In genomic region chr6:20680697-20681165, GRCh38 we compare ENCODE assay signal across 11 cellular contexts.
DNase-seq lines count a peak whose midpoint lies in the region; ATAC-seq and TF ChIP-seq lines count a peak whose summit lies in the region.
"Had no signal": no experiment of that assay in that cellular context is flagged by ENCODE, and none has a peak within 500 bp of the region (broad histone marks: within the 10 kb centered on the region; RNA-seq: fewer than 3 reads in every experiment).

No MANE protein-coding gene starts in this region.

- no peak overlapping the region for H3K27ac ChIP-seq in colonic mucosa

- ATAC-seq in GM18502 (IDR thresholded peaks at IDR 0.05; ENCODE audit: poor library complexity, unreplicated experiment) (peak; percentile 79), GM21381 (IDR thresholded peaks at IDR 0.05; ENCODE audit: unreplicated experiment) (peak; percentile 72), HG03457 (IDR thresholded peaks at IDR 0.05; ENCODE audit: unreplicated experiment) (peak; percentile 59)
- ATAC-seq: WTC11 had no signal

- no peaks in the 10 kb centered on the region for H3K36me3 ChIP-seq in colonic mucosa
- H3K36me3 ChIP-seq: HAP-1 had no signal

- no peak for TF ChIP-seq CTCF in colonic mucosa (IDR thresholded peaks at IDR 0.05)

- H3K4me1 ChIP-seq in colonic mucosa, result no peaks in the 10 kb centered on the region

- H3K9ac ChIP-seq in colonic mucosa (ENCODE audit: low read depth in 2 of 2, low read length in 2 of 2), result no peak overlapping the region

- DNase-seq in fibroblast of gingiva (ENCODE audit: low read depth), result peak; percentile 20
- DNase-seq in colonic mucosa, result no peak
- DNase-seq in GM19240 (ENCODE audit: insufficient read length, low spot score), result no peak
- DNase-seq in NCI-H128 (lab: John Stamatoyannopoulos, UW; ENCODE audit: unreplicated experiment), result no peak
- DNase-seq in COLO668 (lab: John Stamatoyannopoulos, UW; ENCODE audit: unreplicated experiment), result no peak
- DNase-seq: islet precursor cell had no signal

- no peaks in the 10 kb centered on the region for H3K9me3 ChIP-seq in colonic mucosa
- H3K9me3 ChIP-seq: HAP-1 had no signal

- no peak overlapping the region for H3K4me3 ChIP-seq in colonic mucosa
- H3K4me3 ChIP-seq: HAP-1 had no signal

- intact Hi-C loops in colonic mucosa (cut with DNase I), result no loop called here

- no peaks in the 10 kb centered on the region for H3K27me3 ChIP-seq in colonic mucosa
